ENCODE assay signal across 1 cellular context in the genomic region with DNA sequence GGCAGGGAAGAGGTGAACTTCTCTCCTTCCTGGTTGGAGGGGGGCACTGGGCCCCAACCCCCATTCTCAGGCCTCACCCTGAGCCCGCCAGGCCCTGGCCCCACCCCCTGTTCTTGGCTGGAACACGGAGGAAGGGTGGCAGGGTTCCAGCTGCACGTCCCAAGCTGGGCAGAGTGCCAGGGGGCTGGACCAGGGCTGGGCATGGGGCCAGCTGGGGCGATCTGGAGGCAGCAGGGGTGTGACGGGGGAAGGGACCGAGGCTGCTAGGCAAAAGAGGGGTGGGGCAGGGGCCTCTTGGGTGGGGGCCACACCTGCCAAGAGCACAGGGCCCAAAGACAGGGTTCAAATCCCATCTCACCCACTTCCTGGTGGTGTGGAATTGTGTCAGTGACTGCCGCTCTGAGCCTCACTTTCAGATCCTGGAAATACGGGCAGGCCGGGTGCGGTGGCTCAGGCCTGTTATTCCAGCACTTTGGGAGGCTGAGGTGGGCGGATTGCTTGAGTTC.
TF ChIP-seq lines count a peak whose summit lies in the region.

No MANE protein-coding gene starts in this region.

TF ChIP-seq in HEK293, 187 proteins besides CTCF, POLR2A, EP300 and RAD21 (continued from another document):
- TF ChIP-seq, protein P1, sequence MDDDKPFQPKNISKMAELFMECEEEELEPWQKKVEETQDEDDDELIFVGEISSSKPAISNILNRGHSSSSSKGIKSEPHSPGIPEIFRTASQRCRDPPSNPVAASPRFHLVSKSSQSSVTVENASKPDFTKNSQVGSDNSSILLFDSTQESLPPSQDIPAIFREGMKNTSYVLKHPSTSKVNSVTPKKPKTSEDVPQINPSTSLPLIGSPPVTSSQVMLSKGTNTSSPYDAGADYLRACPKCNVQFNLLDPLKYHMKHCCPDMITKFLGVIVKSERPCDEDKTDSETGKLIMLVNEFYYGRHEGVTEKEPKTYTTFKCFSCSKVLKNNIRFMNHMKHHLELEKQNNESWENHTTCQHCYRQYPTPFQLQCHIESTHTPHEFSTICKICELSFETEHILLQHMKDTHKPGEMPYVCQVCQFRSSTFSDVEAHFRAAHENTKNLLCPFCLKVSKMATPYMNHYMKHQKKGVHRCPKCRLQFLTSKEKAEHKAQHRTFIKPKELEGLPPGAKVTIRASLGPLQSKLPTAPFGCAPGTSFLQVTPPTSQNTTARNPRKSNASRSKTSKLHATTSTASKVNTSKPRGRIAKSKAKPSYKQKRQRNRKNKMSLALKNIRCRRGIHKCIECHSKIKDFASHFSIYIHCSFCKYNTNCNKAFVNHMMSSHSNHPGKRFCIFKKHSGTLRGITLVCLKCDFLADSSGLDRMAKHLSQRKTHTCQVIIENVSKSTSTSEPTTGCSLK (tag by site-specific recombination; IDR thresholded peaks at IDR 0.05), result no peak
- peak; percentile 87 for TF ChIP-seq KLF16 (tag by site-specific recombination; IDR thresholded peaks at IDR 0.05)
- no peak for TF ChIP-seq TCF7L2 (IDR thresholded peaks at IDR 0.05; ENCODE audit: borderline replicate concordance, low read depth, low read length)
- TF ChIP-seq ZNF501 (tag by site-specific recombination; IDR thresholded peaks at IDR 0.05), result 0 out of 2 replicates have a peak, but pooled peaks have one; percentile 27
- no peak for TF ChIP-seq HOXC10 (CRISPR knock-in tag; IDR thresholded peaks at IDR 0.05)
- no peak for TF ChIP-seq ZNF433 (tag by site-specific recombination; IDR thresholded peaks at IDR 0.05; ENCODE audit: low read depth)
- no peak for TF ChIP-seq YY2 (tag by site-specific recombination; IDR thresholded peaks at IDR 0.05)
- TF ChIP-seq ZBTB48 (tag by site-specific recombination; IDR thresholded peaks at IDR 0.05), result no peak; the same call in none of the 2 replicates
TF ChIP-seq in HEK293: peak in this region for 38.
